ENCODE assay signal across 11 cellular contexts in the genomic region with DNA sequence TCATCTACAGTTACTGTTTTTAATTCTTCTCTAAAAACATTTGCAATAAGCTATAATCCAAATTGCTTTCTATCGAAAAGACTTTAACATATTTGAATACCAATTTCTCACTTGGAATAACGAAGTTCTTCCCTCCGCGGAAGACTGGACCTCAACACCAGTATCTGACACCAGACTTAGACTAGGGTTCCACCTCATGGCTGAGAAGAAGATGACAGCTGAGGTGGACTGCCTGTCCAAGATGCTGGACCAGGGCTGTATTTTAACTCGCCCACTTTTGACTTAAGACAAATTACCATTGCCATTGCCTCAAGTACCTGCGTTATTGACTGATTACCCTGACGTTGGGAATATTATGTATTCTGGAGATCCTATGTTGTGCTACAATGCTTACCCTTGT. TPM values are rescaled to one million over a fixed set of nuclear protein-coding genes. Genes with fewer than 3 reads are reported as not detected.
DNase-seq lines count a peak whose midpoint lies in the region; TF ChIP-seq lines count a peak whose summit lies in the region.
"Had no signal": no experiment of that assay in that cellular context is flagged by ENCODE, and none has a peak within 500 bp of the region (broad histone marks: within the 10 kb centered on the region; RNA-seq: fewer than 3 reads in every experiment).

No MANE protein-coding gene starts in this region.

- TF ChIP-seq RAD21 in liver (IDR thresholded peaks at IDR 0.05) = peak; percentile 76 to 84

- peak; percentile 35 for DNase-seq in AG10803 (ENCODE audit: low read depth)
- DNase-seq in HuH-7.5 (ENCODE audit: low spot score) = peak; percentile 15
- no peak for DNase-seq in brain microvascular endothelial cell
- no peak for DNase-seq in stimulated activated CD8-positive, alpha-beta memory T cell treated with anti-CD3 and anti-CD28 coated beads, Interleukin-4, amount 100 ng/mL, for 48 hours
- DNase-seq in NCI-H187 (lab: John Stamatoyannopoulos, UW) = no peak
- no peak for DNase-seq in GM19240 (ENCODE audit: insufficient read length, low spot score)
- DNase-seq in activated CD4-positive, alpha-beta T cell treated with anti-CD3 and anti-CD28 coated beads, Interleukin-2, amount 10 ng/mL, durations not matched to agents 24 days and 14 days = no peak
- DNase-seq: NCI-H524 treated with DMSO at 0.1 percent for 48 hours had no signal

- H3K9ac ChIP-seq in liver (ENCODE audit: low read depth in 1 of 2, low read length in 2 of 2) = no peak overlapping the region

- no peaks in the 10 kb centered on the region for H3K4me1 Mint-ChIP-seq in activated CD4-positive, alpha-beta T cell treated with anti-CD3 and anti-CD28 coated beads, Interleukin-2, amount 10 ng/mL, durations not matched to agents 24 days and 14 days

- H3K36me3 Mint-ChIP-seq in activated CD4-positive, alpha-beta T cell treated with anti-CD3 and anti-CD28 coated beads, Interleukin-2, amount 10 ng/mL, durations not matched to agents 24 days and 14 days (ENCODE audit: low read depth) = no peaks in the 10 kb centered on the region

- in situ Hi-C loops in brain microvascular endothelial cell (cut with HindIII; ENCODE audit: low pct_ligation_motif_present, low sequenced_read_pairs) = no loop called here

- intact Hi-C loops in activated CD4-positive, alpha-beta T cell treated with anti-CD3 and anti-CD28 coated beads, Interleukin-2, amount 10 ng/mL, durations not matched to agents 24 days and 14 days (cut with micrococcal nuclease) = no loop called here

- H3K4me1 ChIP-seq in liver (ENCODE audit: control insufficient read depth in 4 of 4, insufficient read depth in 4 of 4, low read length in 3 of 4) = no peaks in the 10 kb centered on the region
- H3K4me1 ChIP-seq: esophagus muscularis mucosa had no signal

- H3K9me3 ChIP-seq in liver (ENCODE audit: control insufficient read depth in 4 of 4, low read length in 3 of 4) = peaks cover 0 to under 1% (median 0%) of the 10 kb centered on the region in 4 donors

- H3K36me3 ChIP-seq in brain microvascular endothelial cell (replicated peaks) (no peaks in the 10 kb centered on the region), liver (ENCODE audit: control insufficient read depth in 4 of 4, insufficient read depth in 3 of 4, low read depth in 1 of 4, low read length in 3 of 4) (no peaks in the 10 kb centered on the region)
- H3K36me3 ChIP-seq: esophagus muscularis mucosa had no signal

- no peak overlapping the region for H3K4me3 Mint-ChIP-seq in activated CD4-positive, alpha-beta T cell treated with anti-CD3 and anti-CD28 coated beads, Interleukin-2, amount 10 ng/mL, durations not matched to agents 24 days and 14 days

- H3K27me3 ChIP-seq in brain microvascular endothelial cell (replicated peaks) = no peaks in the 10 kb centered on the region
- H3K27me3 ChIP-seq in liver (ENCODE audit: control insufficient read depth in 4 of 4, insufficient read depth in 4 of 4, low read length in 3 of 4) = peaks cover 0 to 5% (median 4%) of the 10 kb centered on the region in 4 donors

- 45% methylated on average over 7 of the region's 7 CpGs for WGBS in liver

- H3K27me3 Mint-ChIP-seq in activated CD4-positive, alpha-beta T cell treated with anti-CD3 and anti-CD28 coated beads, Interleukin-2, amount 10 ng/mL, durations not matched to agents 24 days and 14 days = peaks cover 7% of the 10 kb centered on the region

- peak; percentile 51 for TF ChIP-seq CTCF in AG10803 (conservative IDR thresholded peaks at IDR 0.05; ENCODE audit: low read length)
- TF ChIP-seq CTCF in brain microvascular endothelial cell (IDR thresholded peaks at IDR 0.05; ENCODE audit: low read depth, low read length, missing control alignments) = peak; percentile 41
- TF ChIP-seq CTCF in liver (IDR thresholded peaks at IDR 0.05; ENCODE audit: low read depth, low read length, missing input control) = peak; percentile 60

- H3K27ac ChIP-seq in brain microvascular endothelial cell (no peak overlapping the region), liver (ENCODE audit: low read depth in 1 of 2, low read length in 2 of 2) (no peak overlapping the region)
- H3K27ac ChIP-seq: esophagus muscularis mucosa had no signal

- peaks cover 31% of the 10 kb centered on the region for H3K9me3 Mint-ChIP-seq in activated CD4-positive, alpha-beta T cell treated with anti-CD3 and anti-CD28 coated beads, Interleukin-2, amount 10 ng/mL, durations not matched to agents 24 days and 14 days

- H3K27ac Mint-ChIP-seq in activated CD4-positive, alpha-beta T cell treated with anti-CD3 and anti-CD28 coated beads, Interleukin-2, amount 10 ng/mL, durations not matched to agents 24 days and 14 days = no peak overlapping the region
- H3K27ac Mint-ChIP-seq: activated naive CD4-positive, alpha-beta T cell treated with anti-CD3 and anti-CD28 coated beads, Interleukin-2, amount 50 U/mL, for 72 hours had no signal

- H3K4me3 ChIP-seq in AG10803 (ENCODE audit: low read length) = no peak overlapping the region
- H3K4me3 ChIP-seq in brain microvascular endothelial cell (ENCODE audit: low read depth, low read length) = no peak overlapping the region
- no peak overlapping the region for H3K4me3 ChIP-seq in liver (ENCODE audit: low read depth in 1 of 3, low read length in 3 of 3)
- H3K4me3 ChIP-seq: esophagus muscularis mucosa had no signal

TF ChIP-seq in liver, 16 proteins besides CTCF, POLR2A, EP300 and RAD21:
- peak in 1 of 2 donors; percentile 17 for TF ChIP-seq HNF4A (conservative IDR thresholded peaks at IDR 0.05)
- TF ChIP-seq SP1 (IDR thresholded peaks at IDR 0.05) = no peak

RNA-seq across cellular contexts. Expression of gene ZMAT2, which starts 34.1 kb away (rescaled TPM):
- 10 to 100 TPM; 16.4 to 27.5 TPM for total RNA-seq in liver
- polyA plus RNA-seq in liver = 10 to 100 TPM; 14.5 to 34.3 TPM
- 67.1 and 67.2 TPM in 2 replicates for total RNA-seq in activated CD4-positive, alpha-beta T cell treated with anti-CD3 and anti-CD28 coated beads, Interleukin-2, amount 10 ng/mL, durations not matched to agents 24 days and 14 days

RNA-seq across cellular contexts. Expression of gene HARS2, which starts 43.1 kb away (rescaled TPM):
- total RNA-seq in liver = 10 to 100 TPM; 10.8 to 16.3 TPM
- polyA plus RNA-seq in liver = 10 to 100 TPM in 1 of 2 donors, 1 to 10 TPM in 1; 8.6 to 10.7 TPM
- 28.0 and 29.6 TPM in 2 replicates for total RNA-seq in activated CD4-positive, alpha-beta T cell treated with anti-CD3 and anti-CD28 coated beads, Interleukin-2, amount 10 ng/mL, durations not matched to agents 24 days and 14 days

RNA-seq across cellular contexts. Expression of gene HARS1, which starts 43.2 kb away (rescaled TPM):
- total RNA-seq in liver = 10 to 100 TPM; 31.2 to 57.1 TPM
- polyA plus RNA-seq in liver = 10 to 100 TPM; 33.3 to 41.3 TPM
- 109 and 115 TPM in 2 replicates for total RNA-seq in activated CD4-positive, alpha-beta T cell treated with anti-CD3 and anti-CD28 coated beads, Interleukin-2, amount 10 ng/mL, durations not matched to agents 24 days and 14 days

RNA-seq across cellular contexts. Expression of gene PCDHA1, which starts 51.6 kb away (rescaled TPM):
- total RNA-seq in liver = not detected
- polyA plus RNA-seq in liver = not detected
- not detected in 2 replicates for total RNA-seq in activated CD4-positive, alpha-beta T cell treated with anti-CD3 and anti-CD28 coated beads, Interleukin-2, amount 10 ng/mL, durations not matched to agents 24 days and 14 days
- total RNA-seq: activated naive CD4-positive, alpha-beta T cell treated with anti-CD3 and anti-CD28 coated beads, Interleukin-2, amount 50 U/mL, for 72 hours; esophagus muscularis mucosa had no signal

Comparison
In these comparisons a context has a peak if more than half of its experiments do, and no peak if none do; other contexts are left out.
1. DNase-seq: peak in AG10803 (single experiment) and HuH-7.5 (single experiment); none in brain microvascular endothelial cell (single experiment), stimulated activated CD8-positive, alpha-beta memory T cell treated with anti-CD3 and anti-CD28 coated beads, Interleukin-4, amount 100 ng/mL, for 48 hours (single experiment), NCI-H187 (0 of 2), GM19240 (single experiment) and activated CD4-positive, alpha-beta T cell treated with anti-CD3 and anti-CD28 coated beads, Interleukin-2, amount 10 ng/mL, durations not matched to agents 24 days and 14 days (single experiment).
2. Peak in every context shown above with its lines, with median percentiles within 50 percentile points of each other: CTCF ChIP-seq.